1 cellular context compared by ENCODE assay signal in genomic region chr6:145734486-145735355, GRCh38.
TF ChIP-seq lines count a peak whose summit lies in the region.

No MANE protein-coding gene starts in this region.

TF ChIP-seq in K562, 482 proteins besides CTCF, POLR2A, EP300 and RAD21 (continued from another document and continues in another):
- TF ChIP-seq POLR2AphosphoS2 (IDR thresholded peaks at IDR 0.05; ENCODE audit: low read length) (no peak; the same call in 1 of the 2 replicates), HEY1 (CRISPR knock-in tag; IDR thresholded peaks at IDR 0.05; ENCODE audit: borderline replicate concordance) (no peak), ZNF77 (CRISPR knock-in tag; IDR thresholded peaks at IDR 0.05) (no peak), BACH1 (tag; IDR thresholded peaks at IDR 0.05) (no peak), HNRNPH1 (optimal IDR thresholded peaks at IDR 0.05; ENCODE audit: low read depth, low read length) (no peak), MTA1 (IDR thresholded peaks at IDR 0.05; ENCODE audit: borderline replicate concordance) (peak; percentile 62; the same call in 1 of the 2 replicates), KDM5B (IDR thresholded peaks at IDR 0.05; ENCODE audit: insufficient replicate concordance, low read depth, low read length) (peak; percentile 89), NR4A1 (CRISPR knock-in tag; IDR thresholded peaks at IDR 0.05) (no peak), NR4A1 (tag; IDR thresholded peaks at IDR 0.05) (no peak), ASH1L (IDR thresholded peaks at IDR 0.05; ENCODE audit: borderline replicate concordance, low read depth, partially characterized antibody) (no peak), ZNF707 (CRISPR knock-in tag; conservative IDR thresholded peaks at IDR 0.05) (no peak), ZC3H4 (CRISPR knock-in tag; IDR thresholded peaks at IDR 0.05; ENCODE audit: borderline replicate concordance) (no peak), PCBP1 (IDR thresholded peaks at IDR 0.05; ENCODE audit: low read depth, low read length, poor library complexity, severe bottlenecking) (peak; percentile 39), ZNF512 (tag; IDR thresholded peaks at IDR 0.05) (no peak), POLR2B (IDR thresholded peaks at IDR 0.05; ENCODE audit: low read depth, partially characterized antibody) (peak; percentile 79), ZKSCAN1 (IDR thresholded peaks at IDR 0.05; ENCODE audit: low read depth, low read length) (no peak), HNRNPUL1 (IDR thresholded peaks at IDR 0.05; ENCODE audit: low read length) (no peak), SETDB1 (IDR thresholded peaks at IDR 0.05; ENCODE audit: low read length) (no peak), SFPQ (IDR thresholded peaks at IDR 0.05; ENCODE audit: low read depth, low read length) (no peak), SMARCC2 (IDR thresholded peaks at IDR 0.05; ENCODE audit: low read depth) (no peak), KAT7 (CRISPR knock-in tag; IDR thresholded peaks at IDR 0.05; ENCODE audit: borderline replicate concordance) (peak; percentile 85; the same call in 1 of the 2 replicates), ZFP1 (CRISPR knock-in tag; IDR thresholded peaks at IDR 0.05) (0 out of 2 replicates have a peak, but pooled peaks have one; percentile 39), ARNT (IDR thresholded peaks at IDR 0.05) (0 out of 4 replicates have a peak, but pooled peaks of 1 of the 2 experiments have one; percentile 19), ATF7 (IDR thresholded peaks at IDR 0.05) (no peak), SREBF2 (CRISPR knock-in tag; IDR thresholded peaks at IDR 0.05) (no peak), STAT5A (IDR thresholded peaks at IDR 0.05; ENCODE audit: borderline replicate concordance, low read length) (no peak), ZNF79 (CRISPR knock-in tag; IDR thresholded peaks at IDR 0.05; ENCODE audit: low read depth) (no peak), ZNF780A (CRISPR knock-in tag; IDR thresholded peaks at IDR 0.05) (no peak), NCOR1 (IDR thresholded peaks at IDR 0.05) (peak; percentile 65; the same call in 1 of the 2 replicates), ILF3 (IDR thresholded peaks at IDR 0.05; ENCODE audit: borderline replicate concordance) (peak; percentile 67; the same call in 1 of the 2 replicates), GTF2E2 (tag; IDR thresholded peaks at IDR 0.05) (peak; percentile 70; the same call in 1 of the 2 replicates), ZEB2 (IDR thresholded peaks at IDR 0.05) (no peak; the same call in 1 of the 2 replicates), PML (IDR thresholded peaks at IDR 0.05; ENCODE audit: low read length) (peak; percentile 69), RHOXF2B (CRISPR knock-in tag; conservative IDR thresholded peaks at IDR 0.05) (no peak), SMAD1 (IDR thresholded peaks at IDR 0.05; ENCODE audit: low read depth, low read length, partially characterized antibody) (no peak), XRCC5 (IDR thresholded peaks at IDR 0.05; ENCODE audit: low read depth, low read length) (0 out of 2 replicates have a peak, but pooled peaks have one; percentile 34), CHD4 (IDR thresholded peaks at IDR 0.05; ENCODE audit: insufficient read depth, insufficient replicate concordance, low read depth, low read length, poor library complexity, severe bottlenecking) (no peak), TCFL5 (CRISPR knock-in tag; conservative IDR thresholded peaks at IDR 0.05) (no peak), THRAP3 (IDR thresholded peaks at IDR 0.05; ENCODE audit: borderline replicate concordance) (no peak), NFE2L1 (tag; IDR thresholded peaks at IDR 0.05; ENCODE audit: borderline replicate concordance, low read depth) (no peak), HDGF (IDR thresholded peaks at IDR 0.05) (no peak), BDP1 (IDR thresholded peaks at IDR 0.05; ENCODE audit: insufficient read depth, insufficient read length) (no peak), HINFP (tag; conservative IDR thresholded peaks at IDR 0.05; ENCODE audit: low read depth) (no peak), GTF2F1 (IDR thresholded peaks at IDR 0.05; ENCODE audit: low read depth, low read length) (0 out of 2 replicates have a peak, but pooled peaks have one; percentile 52), RFX1 (IDR thresholded peaks at IDR 0.05) (no peak), ZBTB17 (CRISPR knock-in tag; IDR thresholded peaks at IDR 0.05) (peak; percentile 61; the same call in 1 of the 2 replicates), MAZ (CRISPR knock-in tag; conservative IDR thresholded peaks at IDR 0.05 in 1 of 2, IDR thresholded peaks at IDR 0.05 in 1 of 2) (no peak; a peak in 4 of 4 replicates), RUNX1 (IDR thresholded peaks at IDR 0.05; ENCODE audit: low read depth) (no peak), SNAPC5 (CRISPR knock-in tag; IDR thresholded peaks at IDR 0.05) (no peak), TAF7 (tag; IDR thresholded peaks at IDR 0.05) (peak; percentile 66), NR3C1 (CRISPR knock-in tag; IDR thresholded peaks at IDR 0.05) (no peak), CHD2 (IDR thresholded peaks at IDR 0.05; ENCODE audit: low read depth, low read length) (no peak), E2F3 (CRISPR knock-in tag; IDR thresholded peaks at IDR 0.05) (peak; percentile 87), CLOCK (CRISPR knock-in tag; IDR thresholded peaks at IDR 0.05; ENCODE audit: borderline replicate concordance) (no peak)
- TF ChIP-seq, protein P1, sequence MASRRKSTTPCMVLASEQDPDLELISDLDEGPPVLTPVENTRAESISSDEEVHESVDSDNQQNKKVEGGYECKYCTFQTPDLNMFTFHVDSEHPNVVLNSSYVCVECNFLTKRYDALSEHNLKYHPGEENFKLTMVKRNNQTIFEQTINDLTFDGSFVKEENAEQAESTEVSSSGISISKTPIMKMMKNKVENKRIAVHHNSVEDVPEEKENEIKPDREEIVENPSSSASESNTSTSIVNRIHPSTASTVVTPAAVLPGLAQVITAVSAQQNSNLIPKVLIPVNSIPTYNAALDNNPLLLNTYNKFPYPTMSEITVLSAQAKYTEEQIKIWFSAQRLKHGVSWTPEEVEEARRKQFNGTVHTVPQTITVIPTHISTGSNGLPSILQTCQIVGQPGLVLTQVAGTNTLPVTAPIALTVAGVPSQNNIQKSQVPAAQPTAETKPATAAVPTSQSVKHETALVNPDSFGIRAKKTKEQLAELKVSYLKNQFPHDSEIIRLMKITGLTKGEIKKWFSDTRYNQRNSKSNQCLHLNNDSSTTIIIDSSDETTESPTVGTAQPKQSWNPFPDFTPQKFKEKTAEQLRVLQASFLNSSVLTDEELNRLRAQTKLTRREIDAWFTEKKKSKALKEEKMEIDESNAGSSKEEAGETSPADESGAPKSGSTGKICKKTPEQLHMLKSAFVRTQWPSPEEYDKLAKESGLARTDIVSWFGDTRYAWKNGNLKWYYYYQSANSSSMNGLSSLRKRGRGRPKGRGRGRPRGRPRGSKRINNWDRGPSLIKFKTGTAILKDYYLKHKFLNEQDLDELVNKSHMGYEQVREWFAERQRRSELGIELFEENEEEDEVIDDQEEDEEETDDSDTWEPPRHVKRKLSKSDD (conservative IDR thresholded peaks at IDR 0.05; ENCODE audit: low read length): no peak
- TF ChIP-seq, protein P2, sequence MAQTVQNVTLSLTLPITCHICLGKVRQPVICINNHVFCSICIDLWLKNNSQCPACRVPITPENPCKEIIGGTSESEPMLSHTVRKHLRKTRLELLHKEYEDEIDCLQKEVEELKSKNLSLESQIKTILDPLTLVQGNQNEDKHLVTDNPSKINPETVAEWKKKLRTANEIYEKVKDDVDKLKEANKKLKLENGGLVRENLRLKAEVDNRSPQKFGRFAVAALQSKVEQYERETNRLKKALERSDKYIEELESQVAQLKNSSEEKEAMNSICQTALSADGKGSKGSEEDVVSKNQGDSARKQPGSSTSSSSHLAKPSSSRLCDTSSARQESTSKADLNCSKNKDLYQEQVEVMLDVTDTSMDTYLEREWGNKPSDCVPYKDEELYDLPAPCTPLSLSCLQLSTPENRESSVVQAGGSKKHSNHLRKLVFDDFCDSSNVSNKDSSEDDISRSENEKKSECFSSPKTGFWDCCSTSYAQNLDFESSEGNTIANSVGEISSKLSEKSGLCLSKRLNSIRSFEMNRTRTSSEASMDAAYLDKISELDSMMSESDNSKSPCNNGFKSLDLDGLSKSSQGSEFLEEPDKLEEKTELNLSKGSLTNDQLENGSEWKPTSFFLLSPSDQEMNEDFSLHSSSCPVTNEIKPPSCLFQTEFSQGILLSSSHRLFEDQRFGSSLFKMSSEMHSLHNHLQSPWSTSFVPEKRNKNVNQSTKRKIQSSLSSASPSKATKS (CRISPR knock-in tag; IDR thresholded peaks at IDR 0.05): no peak
- TF ChIP-seq, protein P3, sequence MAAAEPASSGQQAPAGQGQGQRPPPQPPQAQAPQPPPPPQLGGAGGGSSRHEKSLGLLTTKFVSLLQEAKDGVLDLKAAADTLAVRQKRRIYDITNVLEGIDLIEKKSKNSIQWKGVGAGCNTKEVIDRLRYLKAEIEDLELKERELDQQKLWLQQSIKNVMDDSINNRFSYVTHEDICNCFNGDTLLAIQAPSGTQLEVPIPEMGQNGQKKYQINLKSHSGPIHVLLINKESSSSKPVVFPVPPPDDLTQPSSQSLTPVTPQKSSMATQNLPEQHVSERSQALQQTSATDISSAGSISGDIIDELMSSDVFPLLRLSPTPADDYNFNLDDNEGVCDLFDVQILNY (CRISPR knock-in tag; IDR thresholded peaks at IDR 0.05): no peak
- TF ChIP-seq, protein P4, sequence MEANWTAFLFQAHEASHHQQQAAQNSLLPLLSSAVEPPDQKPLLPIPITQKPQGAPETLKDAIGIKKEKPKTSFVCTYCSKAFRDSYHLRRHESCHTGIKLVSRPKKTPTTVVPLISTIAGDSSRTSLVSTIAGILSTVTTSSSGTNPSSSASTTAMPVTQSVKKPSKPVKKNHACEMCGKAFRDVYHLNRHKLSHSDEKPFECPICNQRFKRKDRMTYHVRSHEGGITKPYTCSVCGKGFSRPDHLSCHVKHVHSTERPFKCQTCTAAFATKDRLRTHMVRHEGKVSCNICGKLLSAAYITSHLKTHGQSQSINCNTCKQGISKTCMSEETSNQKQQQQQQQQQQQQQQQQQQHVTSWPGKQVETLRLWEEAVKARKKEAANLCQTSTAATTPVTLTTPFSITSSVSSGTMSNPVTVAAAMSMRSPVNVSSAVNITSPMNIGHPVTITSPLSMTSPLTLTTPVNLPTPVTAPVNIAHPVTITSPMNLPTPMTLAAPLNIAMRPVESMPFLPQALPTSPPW (CRISPR knock-in tag; IDR thresholded peaks at IDR 0.05): peak; percentile 90
- TF ChIP-seq, protein P5, sequence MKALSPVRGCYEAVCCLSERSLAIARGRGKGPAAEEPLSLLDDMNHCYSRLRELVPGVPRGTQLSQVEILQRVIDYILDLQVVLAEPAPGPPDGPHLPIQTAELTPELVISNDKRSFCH (CRISPR knock-in tag; IDR thresholded peaks at IDR 0.05): no peak
- TF ChIP-seq, protein P5 (tag; IDR thresholded peaks at IDR 0.05): peak; percentile 65
